In the genomic region with DNA sequence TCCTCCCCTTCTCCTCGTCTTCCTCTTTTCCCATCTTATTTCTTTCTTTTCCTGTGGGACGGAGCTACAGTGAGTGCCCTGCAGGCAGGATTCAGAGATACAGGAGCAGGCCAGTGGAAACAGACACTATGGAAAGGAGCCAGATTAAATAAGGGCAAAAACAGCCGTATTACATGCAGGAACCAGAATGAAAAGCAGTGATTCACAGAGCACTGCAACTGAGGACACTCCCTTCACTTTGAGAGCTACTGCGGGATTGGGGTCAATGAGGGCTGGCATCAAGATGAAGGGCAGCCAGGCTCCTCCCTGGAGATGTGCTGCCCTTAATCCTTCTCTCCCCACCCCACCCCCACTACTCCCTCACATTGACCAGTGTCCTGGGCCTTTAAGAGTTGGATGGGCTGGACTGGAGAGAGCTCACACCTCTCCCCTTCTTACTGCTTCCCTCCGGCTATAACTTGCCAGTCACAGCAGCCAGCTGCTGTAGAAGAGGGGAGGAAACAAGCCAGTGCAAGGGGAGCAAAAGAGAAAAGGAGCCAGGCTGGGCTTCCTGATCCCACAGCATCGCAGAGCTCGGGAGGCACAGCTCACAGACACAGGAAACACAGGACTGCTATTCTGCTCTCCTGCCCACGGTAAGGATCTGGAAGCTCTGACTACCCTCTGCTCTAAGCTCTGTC, we compare ENCODE assay signal across 9 cellular contexts. TPM values are rescaled to one million over a fixed set of nuclear protein-coding genes. Genes with fewer than 3 reads are reported as not detected.
DNase-seq lines count a peak whose midpoint lies in the region; ATAC-seq and TF ChIP-seq lines count a peak whose summit lies in the region.
"Had no signal": no experiment of that assay in that cellular context is flagged by ENCODE, and none has a peak within 500 bp of the region (broad histone marks: within the 10 kb centered on the region; RNA-seq: fewer than 3 reads in every experiment).

Gene PLCD4 (plus strand): TSS at position 464 of the 680 bp plus-strand sequence. CDS start 7,841 bp downstream, outside the sequence.

- no TSS peak for BruUV-seq in MCF 10A (replicated peaks; lab: Mats Ljungman, UMichigan)

- peak within 1 kb of the TSS; percentile 36 for H3K4me3 Mint-ChIP-seq in MCF 10A (ENCODE audit: unreplicated experiment)
- H3K4me3 Mint-ChIP-seq: stimulated activated naive CD8-positive, alpha-beta T cell treated with anti-CD3 and anti-CD28 coated beads, Interleukin-15, Interleukin-2, amounts not matched to agents 100 ng/mL and 50 ng/mL, for 24 hours had no signal

- intact Hi-C loops in MCF 10A (cut with micrococcal nuclease) = no loop called here

- POLR2A ChIA-PET in MCF 10A (lab: Yijun Ruan, JAX) = interaction anchor here (0.5 to 2.6 kb wide), 13 partner anchors 11 to 388 kb away, joined by 3 to 13 read pairs (median 5); partner anchors contain the start of genes BCS1L, USP37 and ZNF142

- ATAC-seq in HG02885 (IDR thresholded peaks at IDR 0.05; ENCODE audit: poor library complexity, unreplicated experiment) = no peak
- ATAC-seq in GM18520 (IDR thresholded peaks at IDR 0.05; ENCODE audit: unreplicated experiment) = no peak
- no peak for ATAC-seq in HG03135 (IDR thresholded peaks at IDR 0.05; ENCODE audit: unreplicated experiment)

- H3K36me3 Mint-ChIP-seq in MCF 10A (ENCODE audit: insufficient read depth, unreplicated experiment) = no peaks in the 10 kb centered on the region

- H3K9me3 Mint-ChIP-seq in MCF 10A (ENCODE audit: unreplicated experiment) = no peaks in the 10 kb centered on the region
- H3K9me3 Mint-ChIP-seq: stimulated activated naive CD8-positive, alpha-beta T cell treated with anti-CD3 and anti-CD28 coated beads, Interleukin-15, Interleukin-2, amounts not matched to agents 100 ng/mL and 50 ng/mL, for 24 hours had no signal

- no peaks in the 10 kb centered on the region for H3K9me3 ChIP-seq in HUES64 (ENCODE audit: insufficient read depth, low read depth, low read length)

- DNase-seq in MCF 10A (ENCODE audit: unreplicated experiment) (peak; percentile 79), kidney epithelial cell (ENCODE audit: low read depth) (peak; percentile 35), superior temporal gyrus (ENCODE audit: extremely low spot score) (peak; percentile 18), NCI-H2107 (lab: John Stamatoyannopoulos, UW) (no peak)

- peak within 1 kb of the TSS; percentile 92 for H3K27ac Mint-ChIP-seq in MCF 10A (ENCODE audit: low read depth, unreplicated experiment)
- H3K27ac Mint-ChIP-seq: stimulated activated naive CD8-positive, alpha-beta T cell treated with anti-CD3 and anti-CD28 coated beads, Interleukin-15, Interleukin-2, amounts not matched to agents 100 ng/mL and 50 ng/mL, for 24 hours had no signal

- H3K4me1 Mint-ChIP-seq in MCF 10A (ENCODE audit: insufficient read depth, unreplicated experiment) = peaks cover 32% of the 10 kb centered on the region

- H3K4me3 ChIP-seq in HUES64 (ENCODE audit: low read length) (peak within 1 kb of the TSS; percentile 18; the same call in 1 of the 2 replicates), kidney epithelial cell (ENCODE audit: low read depth, low read length) (peak within 1 kb of the TSS; percentile 29)

- H3K4me1 ChIP-seq in HUES64 (ENCODE audit: insufficient read depth, low read length) = peaks cover 15% of the 10 kb centered on the region

- H3K27me3 ChIP-seq in HUES64 (ENCODE audit: insufficient read depth, low read length) (no peaks in the 10 kb centered on the region), kidney epithelial cell (ENCODE audit: control insufficient read depth, insufficient read depth, low read length) (no peaks in the 10 kb centered on the region)

- TF ChIP-seq CTCF in MCF 10A (IDR thresholded peaks at IDR 0.05; ENCODE audit: unreplicated experiment) (no peak), kidney epithelial cell (IDR thresholded peaks at IDR 0.05; ENCODE audit: insufficient read depth, low read length, poor library complexity, severe bottlenecking) (no peak)

- H3K36me3 ChIP-seq in HUES64 (ENCODE audit: insufficient read depth, low read length) (no peaks in the 10 kb centered on the region), kidney epithelial cell (ENCODE audit: control insufficient read depth, insufficient read depth, low read length) (no peaks in the 10 kb centered on the region)

- WGBS in HUES64 = 55% methylated on average over 8 of the region's 8 CpGs

- H3K27ac ChIP-seq in HUES64 (ENCODE audit: low read depth, low read length) = no peak within 1 kb of the TSS

- CTCF ChIA-PET in MCF 10A (lab: Yijun Ruan, JAX) = interaction anchor here (0.6 to 2.8 kb wide), 9 partner anchors 11 to 1366 kb away, joined by 3 to 10 read pairs (median 3); no protein-coding TSS in a partner anchor

- no peak within 1 kb of the TSS for H3K9ac ChIP-seq in HUES64 (ENCODE audit: low read depth, low read length)

- H3K27me3 Mint-ChIP-seq in MCF 10A (ENCODE audit: insufficient read depth, unreplicated experiment) = no peaks in the 10 kb centered on the region

RNA-seq across cellular contexts. Expression of gene PLCD4, which starts in this region (rescaled TPM):
- 0.45 TPM for polyA plus RNA-seq in HUES64 (2013, experiment 1 of 2)
- 0.70 TPM for polyA plus RNA-seq in HUES64 (2013, experiment 2 of 2)
- 0.40 and 0.86 TPM in 2 replicates for total RNA-seq in MCF 10A (2022)
- 0.08 and 0.27 TPM in 2 replicates for total RNA-seq in kidney epithelial cell

Comparison
In these comparisons a context has a peak if more than half of its experiments do, and no peak if none do; other contexts are left out.
1. Peak in DNase-seq in MCF 10A; RNA of the gene not detected or under 1 TPM.
2. Peak in DNase-seq and H3K4me3 ChIP-seq in kidney epithelial cell; RNA of the gene not detected or under 1 TPM.